1 cellular context compared by ENCODE assay signal in the genomic region with DNA sequence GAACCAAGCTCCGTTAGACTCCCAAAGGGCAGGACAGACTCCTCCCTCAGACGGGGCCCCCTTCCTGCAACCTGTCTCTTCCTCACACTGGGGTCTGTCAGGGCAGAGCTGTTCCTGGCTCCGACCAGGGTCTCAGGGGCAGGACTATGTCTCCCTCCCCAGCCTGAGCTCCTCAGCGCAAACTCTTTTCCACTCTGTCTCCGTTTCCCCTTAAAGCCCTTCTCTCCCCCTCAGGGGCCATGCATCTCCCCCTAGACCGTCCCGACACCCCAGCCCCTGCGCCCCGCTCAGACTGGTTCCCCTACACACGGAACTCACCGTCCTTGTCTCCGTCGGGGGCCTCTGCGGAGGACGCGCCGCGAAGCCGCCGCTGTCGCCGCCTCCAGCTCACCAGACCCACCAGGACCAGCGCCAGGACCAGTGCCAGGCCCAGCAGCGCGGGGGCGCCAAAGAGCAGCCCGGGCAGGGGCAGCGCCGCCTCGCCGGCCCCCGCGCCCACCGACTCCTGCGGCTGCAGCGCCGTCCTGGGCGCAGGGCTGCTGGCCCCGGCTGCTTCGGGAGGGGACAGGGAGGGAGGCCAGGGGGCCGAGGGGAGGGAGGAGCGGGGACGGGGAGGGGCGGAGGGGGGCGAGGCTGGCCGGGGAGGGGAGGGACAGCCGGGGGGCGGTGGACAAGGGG.
TF ChIP-seq lines count a peak whose summit lies in the region.

No MANE protein-coding gene starts in this region.

TF ChIP-seq in endothelial cell of umbilical vein, 7 proteins besides CTCF, POLR2A, EP300 and RAD21:
- TF ChIP-seq EZH2 (IDR thresholded peaks at IDR 0.05; ENCODE audit: borderline replicate concordance, low read depth, low read length, severe bottlenecking) (peak; percentile 85), MYC (IDR thresholded peaks at IDR 0.05; ENCODE audit: low read depth, low read length) (no peak), POLR2AphosphoS5 (IDR thresholded peaks at IDR 0.05; ENCODE audit: insufficient read depth, low read depth, low read length) (no peak), GATA2 (IDR thresholded peaks at IDR 0.05; ENCODE audit: insufficient read depth, insufficient read length, low read depth, low read length) (no peak), FOS (IDR thresholded peaks at IDR 0.05; ENCODE audit: borderline replicate concordance, insufficient read depth, low read length) (no peak), JUN (IDR thresholded peaks at IDR 0.05; ENCODE audit: borderline replicate concordance, insufficient read depth, insufficient read length, low read depth) (no peak)
- TF ChIP-seq, protein P1, sequence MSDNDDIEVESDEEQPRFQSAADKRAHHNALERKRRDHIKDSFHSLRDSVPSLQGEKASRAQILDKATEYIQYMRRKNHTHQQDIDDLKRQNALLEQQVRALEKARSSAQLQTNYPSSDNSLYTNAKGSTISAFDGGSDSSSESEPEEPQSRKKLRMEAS (IDR thresholded peaks at IDR 0.05; ENCODE audit: insufficient read depth, insufficient read length) = no peak
